Comparison of ENCODE assay signal across 12 cellular contexts in the genomic region with DNA sequence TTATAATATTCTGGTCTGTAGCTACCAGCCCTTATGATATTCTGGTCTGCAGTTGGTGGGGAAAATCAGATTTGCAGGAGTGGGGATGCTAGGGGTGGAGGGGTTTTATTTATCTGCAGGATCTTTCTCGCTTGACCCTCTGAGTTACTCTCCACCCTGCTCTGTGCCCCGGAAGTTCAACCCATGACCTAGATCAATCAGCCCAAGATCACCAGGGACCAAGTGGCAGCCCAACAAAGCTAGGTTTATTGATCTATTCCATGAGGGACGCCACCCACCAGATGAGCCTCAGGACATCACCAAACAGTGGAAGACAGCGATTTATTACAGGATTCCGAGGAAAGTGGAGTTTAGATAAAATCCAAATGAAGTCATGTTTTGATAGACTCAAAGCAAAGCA. TPM values are rescaled to one million over a fixed set of nuclear protein-coding genes. Genes with fewer than 3 reads are reported as not detected.
A peak's percentile ranks its signal among the peaks of the same experiment; 100 is the strongest.
DNase-seq lines count a peak whose midpoint lies in the region; ATAC-seq and TF ChIP-seq lines count a peak whose summit lies in the region.
"Had no signal": no experiment of that assay in that cellular context is flagged by ENCODE, and none has a peak within 500 bp of the region (broad histone marks: within the 10 kb centered on the region; RNA-seq: fewer than 3 reads in every experiment).

No MANE protein-coding gene starts in this region.

- H3K4me1 ChIP-seq in OCI-LY1 (ENCODE audit: insufficient read depth, low read length, severe bottlenecking) (peaks cover 16% of the 10 kb centered on the region), gastroesophageal sphincter (peaks cover 0 to 17% (median 4%) of the 10 kb centered on the region in 3 donors), sigmoid colon (peaks cover 0 to 9% (median 0%) of the 10 kb centered on the region in 4 donors), GM23338 (ENCODE audit: insufficient read depth) (no peaks in the 10 kb centered on the region; the same call in 1 of the 2 replicates)
- H3K4me1 ChIP-seq: A549 had no signal

- no peaks in the 10 kb centered on the region for H3K9me3 Mint-ChIP-seq in activated CD8-positive, alpha-beta T cell treated with anti-CD3 and anti-CD28 coated beads, Interleukin-2, amount 10 ng/mL, durations not matched to agents 7 days and 5 days (ENCODE audit: insufficient read depth)
- no peaks in the 10 kb centered on the region for H3K9me3 Mint-ChIP-seq in activated CD8-positive, alpha-beta T cell treated with anti-CD3 and anti-CD28 coated beads for 36 hours
- no peaks in the 10 kb centered on the region; the same call in 2 of the 3 replicates for H3K9me3 Mint-ChIP-seq in GM23338

- CTCF ChIA-PET in activated CD8-positive, alpha-beta T cell treated with anti-CD3 and anti-CD28 coated beads, Interleukin-2, amount 10 ng/mL, durations not matched to agents 7 days and 5 days (lab: Charles Lee): interaction anchor here (0.9 to 2.2 kb wide), 4 partner anchors 13 to 357 kb away, joined by 3 to 6 read pairs (median 4); no protein-coding TSS in a partner anchor
- CTCF ChIA-PET in activated CD8-positive, alpha-beta T cell treated with anti-CD3 and anti-CD28 coated beads for 36 hours (lab: Charles Lee): no interaction called here

- no peak for ATAC-seq in activated CD8-positive, alpha-beta T cell treated with anti-CD3 and anti-CD28 coated beads, Interleukin-2, amount 10 ng/mL, durations not matched to agents 7 days and 5 days
- ATAC-seq in activated CD8-positive, alpha-beta T cell treated with anti-CD3 and anti-CD28 coated beads for 36 hours: no peak
- no peak for ATAC-seq in gastroesophageal sphincter
- ATAC-seq in GM23338: no peak

- H3K79me2 ChIP-seq in OCI-LY1 (ENCODE audit: insufficient read depth, low read length) (no peaks in the 10 kb centered on the region), GM23338 (replicated peaks; ENCODE audit: insufficient read depth) (no peaks in the 10 kb centered on the region)

- TF ChIP-seq CTCF in activated CD8-positive, alpha-beta T cell treated with anti-CD3 and anti-CD28 coated beads for 36 hours (IDR thresholded peaks at IDR 0.05): no peak
- TF ChIP-seq CTCF in OCI-LY1 (IDR thresholded peaks at IDR 0.05; ENCODE audit: low read length): no peak
- no peak for TF ChIP-seq CTCF in gastroesophageal sphincter (IDR thresholded peaks at IDR 0.05)
- TF ChIP-seq CTCF in sigmoid colon (IDR thresholded peaks at IDR 0.05): no peak
- no peak for TF ChIP-seq CTCF in GM23338 (conservative IDR thresholded peaks at IDR 0.05; ENCODE audit: low read depth in 2 of 2)

- peaks cover 42% of the 10 kb centered on the region for H3K4me1 Mint-ChIP-seq in activated CD8-positive, alpha-beta T cell treated with anti-CD3 and anti-CD28 coated beads, Interleukin-2, amount 10 ng/mL, durations not matched to agents 7 days and 5 days (ENCODE audit: low read depth)
- peaks cover 39% of the 10 kb centered on the region for H3K4me1 Mint-ChIP-seq in activated CD8-positive, alpha-beta T cell treated with anti-CD3 and anti-CD28 coated beads for 36 hours (ENCODE audit: low read depth)
- peaks cover 3% of the 10 kb centered on the region; the same call in 1 of the 3 replicates for H3K4me1 Mint-ChIP-seq in GM23338

- no peak overlapping the region for H3K27ac ChIP-seq in OCI-LY1 (ENCODE audit: low read depth, low read length, poor library complexity, severe bottlenecking)
- peak overlapping the region in 3 of 4 donors; percentile 15 to 49 (median 47) for H3K27ac ChIP-seq in gastroesophageal sphincter
- H3K27ac ChIP-seq in sigmoid colon: peak overlapping the region in 3 of 4 donors; percentile 33 to 42 (median 37)
- H3K27ac ChIP-seq in GM23338 (ENCODE audit: low read depth): no peak overlapping the region
- H3K27ac ChIP-seq: vagina had no signal

- H3F3A ChIP-seq in OCI-LY1 (ENCODE audit: insufficient read depth, low read length) (no peaks in the 10 kb centered on the region), GM23338 (replicated peaks; ENCODE audit: low read depth) (no peaks in the 10 kb centered on the region)

- H3K27ac Mint-ChIP-seq in activated CD8-positive, alpha-beta T cell treated with anti-CD3 and anti-CD28 coated beads, Interleukin-2, amount 10 ng/mL, durations not matched to agents 7 days and 5 days: no peak overlapping the region
- H3K27ac Mint-ChIP-seq in activated CD8-positive, alpha-beta T cell treated with anti-CD3 and anti-CD28 coated beads for 36 hours: no peak overlapping the region
- no peak overlapping the region for H3K27ac Mint-ChIP-seq in GM23338

- H3K27me3 ChIP-seq in OCI-LY1 (ENCODE audit: insufficient read depth, low read length): no peaks in the 10 kb centered on the region
- H3K27me3 ChIP-seq in gastroesophageal sphincter: no peaks in the 10 kb centered on the region
- no peaks in the 10 kb centered on the region for H3K27me3 ChIP-seq in sigmoid colon
- H3K27me3 ChIP-seq in GM23338 (ENCODE audit: insufficient read depth): no peaks in the 10 kb centered on the region
- H3K27me3 ChIP-seq: heart right ventricle, vagina had no signal

- H3K9me3 ChIP-seq in OCI-LY1 (ENCODE audit: low read length): no peaks in the 10 kb centered on the region
- no peaks in the 10 kb centered on the region for H3K9me3 ChIP-seq in gastroesophageal sphincter
- no peaks in the 10 kb centered on the region for H3K9me3 ChIP-seq in sigmoid colon
- H3K9me3 ChIP-seq: A549, heart right ventricle, vagina had no signal

- 61% methylated on average over 4 of the region's 5 CpGs; no CpG with 5 or more reads in 1 of the 2 donors for WGBS in gastroesophageal sphincter (ENCODE audit: low coverage in 1 of 2), 2 donors
- 81 to 87% methylated on average over 5 of the region's 5 CpGs for WGBS in sigmoid colon, 2 donors

- TF ChIP-seq POLR2A in gastroesophageal sphincter (IDR thresholded peaks at IDR 0.05) (no peak), sigmoid colon (IDR thresholded peaks at IDR 0.05) (no peak)

- TF ChIP-seq EP300 in gastroesophageal sphincter (IDR thresholded peaks at IDR 0.05): no peak
- TF ChIP-seq EP300 in sigmoid colon (IDR thresholded peaks at IDR 0.05): no peak

- no peak overlapping the region for H3K9ac ChIP-seq in OCI-LY1 (ENCODE audit: low read length)

- intact Hi-C loops in activated CD8-positive, alpha-beta T cell treated with anti-CD3 and anti-CD28 coated beads for 36 hours (cut with micrococcal nuclease): no loop called here
- intact Hi-C loops in sigmoid colon (cut with DNase I): no loop called here

- 0 out of 2 replicates have a peak overlapping the region, but pooled peaks have one; percentile 80 for H2AFZ ChIP-seq in OCI-LY1 (ENCODE audit: low read length)
- no peak overlapping the region; the same call in 1 of the 2 replicates for H2AFZ ChIP-seq in GM23338

- peak overlapping the region; percentile 77 for H3K4me3 Mint-ChIP-seq in activated CD8-positive, alpha-beta T cell treated with anti-CD3 and anti-CD28 coated beads, Interleukin-2, amount 10 ng/mL, durations not matched to agents 7 days and 5 days
- H3K4me3 Mint-ChIP-seq in activated CD8-positive, alpha-beta T cell treated with anti-CD3 and anti-CD28 coated beads for 36 hours: no peak overlapping the region
- H3K4me3 Mint-ChIP-seq in GM23338: no peak overlapping the region

- no peaks in the 10 kb centered on the region for H3K9me2 ChIP-seq in OCI-LY1 (ENCODE audit: low read depth, low read length)
- no peaks in the 10 kb centered on the region for H3K9me2 ChIP-seq in GM23338 (ENCODE audit: insufficient read depth)

- no peaks in the 10 kb centered on the region for H3K27me3 Mint-ChIP-seq in activated CD8-positive, alpha-beta T cell treated with anti-CD3 and anti-CD28 coated beads, Interleukin-2, amount 10 ng/mL, durations not matched to agents 7 days and 5 days (ENCODE audit: low read depth)
- no peaks in the 10 kb centered on the region for H3K27me3 Mint-ChIP-seq in activated CD8-positive, alpha-beta T cell treated with anti-CD3 and anti-CD28 coated beads for 36 hours
- H3K27me3 Mint-ChIP-seq in GM23338 (ENCODE audit: insufficient read depth, low read depth, poor library complexity): peaks cover under 1% of the 10 kb centered on the region

- no peak overlapping the region for H3K4me2 ChIP-seq in OCI-LY1 (ENCODE audit: low read length)
- H3K4me2 ChIP-seq in GM23338: no peak overlapping the region
- H3K4me2 ChIP-seq: A549 had no signal

- no peak for DNase-seq in activated CD8-positive, alpha-beta T cell treated with anti-CD3 and anti-CD28 coated beads, Interleukin-2, amount 10 ng/mL, durations not matched to agents 7 days and 5 days
- DNase-seq in activated CD8-positive, alpha-beta T cell treated with anti-CD3 and anti-CD28 coated beads for 36 hours: no peak
- DNase-seq in sigmoid colon: no peak
- no peak for DNase-seq in NCI-H2171 treated with DMSO at 0.1 percent for 48 hours (lab: John Stamatoyannopoulos, UW)
- no peak for DNase-seq in ACHN
- DNase-seq in GM23338 (ENCODE audit: low spot score): no peak
- DNase-seq: NCI-H1436 treated with DMSO at 0.1 percent for 48 hours had no signal

- H3K36me3 ChIP-seq in OCI-LY1 (ENCODE audit: insufficient read depth, low read length) (no peaks in the 10 kb centered on the region), gastroesophageal sphincter (no peaks in the 10 kb centered on the region), sigmoid colon (no peaks in the 10 kb centered on the region), GM23338 (ENCODE audit: insufficient read depth) (no peaks in the 10 kb centered on the region)
- H3K36me3 ChIP-seq: heart right ventricle, vagina had no signal

- in situ Hi-C loops in ACHN (cut with HindIII; ENCODE audit: low pct_ligation_motif_present, low pct_unique_long_range_greater_than_20kb, low sequenced_read_pairs): no loop called here

- no peaks in the 10 kb centered on the region for H4K20me1 ChIP-seq in OCI-LY1 (ENCODE audit: insufficient read depth, low read length)
- H4K20me1 ChIP-seq in GM23338 (replicated peaks; ENCODE audit: insufficient read depth): no peaks in the 10 kb centered on the region

- POLR2A ChIA-PET in activated CD8-positive, alpha-beta T cell treated with anti-CD3 and anti-CD28 coated beads, Interleukin-2, amount 10 ng/mL, durations not matched to agents 7 days and 5 days (lab: Charles Lee): interaction anchor here (0.6 to 1.2 kb wide), 4 partner anchors 10 to 298 kb away, joined by 3 read pairs; no protein-coding TSS in a partner anchor
- POLR2A ChIA-PET in activated CD8-positive, alpha-beta T cell treated with anti-CD3 and anti-CD28 coated beads for 36 hours (lab: Charles Lee): interaction anchor here (0.6 to 1.3 kb wide), 6 partner anchors 9 to 174 kb away, joined by 3 to 5 read pairs (median 3); partner anchors contain the start of genes C12orf76 and TCHP

- H3K36me3 Mint-ChIP-seq in activated CD8-positive, alpha-beta T cell treated with anti-CD3 and anti-CD28 coated beads, Interleukin-2, amount 10 ng/mL, durations not matched to agents 7 days and 5 days (ENCODE audit: low read depth): peaks cover 15% of the 10 kb centered on the region
- peaks cover 5% of the 10 kb centered on the region for H3K36me3 Mint-ChIP-seq in activated CD8-positive, alpha-beta T cell treated with anti-CD3 and anti-CD28 coated beads for 36 hours (ENCODE audit: low read depth)
- H3K36me3 Mint-ChIP-seq in GM23338 (ENCODE audit: low read depth): no peaks in the 10 kb centered on the region

- H3K4me3 ChIP-seq in OCI-LY1 (ENCODE audit: low read depth, low read length, poor library complexity, severe bottlenecking) (no peak overlapping the region), gastroesophageal sphincter (peak overlapping the region in 1 of 2 donors; percentile 51), sigmoid colon (peak overlapping the region in 1 of 4 donors; percentile 46), GM23338 (no peak overlapping the region)
- H3K4me3 ChIP-seq: A549 had no signal

RNA-seq across cellular contexts. Expression of gene C12orf76, which starts 25.8 kb away (rescaled TPM):
- 10 to 100 TPM; 15.5 to 16.2 TPM for total RNA-seq in activated CD8-positive, alpha-beta T cell treated with anti-CD3 and anti-CD28 coated beads, Interleukin-2, amount 10 ng/mL, durations not matched to agents 7 days and 5 days
- total RNA-seq in activated CD8-positive, alpha-beta T cell treated with anti-CD3 and anti-CD28 coated beads for 36 hours: 10 to 100 TPM in 1 of 2 experiments, 1 to 10 TPM in 1; 9.7 to 11.0 TPM
- total RNA-seq in gastroesophageal sphincter: 10 to 100 TPM in 3 of 4 donors, 1 to 10 TPM in 1; 9.4 to 21.5 (median 11.4) TPM
- 10 to 100 TPM in 3 of 4 donors, 1 to 10 TPM in 1; 9.6 to 20.1 (median 17.0) TPM for total RNA-seq in sigmoid colon
- 10 to 100 TPM in 1 of 3 donors, 1 to 10 TPM in 2; 3.0 to 11.3 (median 8.4) TPM for polyA plus RNA-seq in sigmoid colon
- total RNA-seq in GM23338 (2014; rRNA removed; shearing (Covaris generic)): 14.5 and 21.7 TPM in 2 replicates
- polyA plus RNA-seq in GM23338 (2016; fragmentation: Nextera tagmentation; extraction: Ambion mirVana): 11.1 and 14.3 TPM in 2 replicates

RNA-seq across cellular contexts. Expression of gene IFT81, which starts 50.1 kb away (rescaled TPM):
- 1 to 10 TPM; 1.5 to 2.1 TPM for total RNA-seq in activated CD8-positive, alpha-beta T cell treated with anti-CD3 and anti-CD28 coated beads, Interleukin-2, amount 10 ng/mL, durations not matched to agents 7 days and 5 days
- 1 to 10 TPM; 1.8 to 2.8 TPM for total RNA-seq in activated CD8-positive, alpha-beta T cell treated with anti-CD3 and anti-CD28 coated beads for 36 hours
- total RNA-seq in gastroesophageal sphincter (10 to 100 TPM; 16.0 to 40.0 (median 20.7) TPM), sigmoid colon (10 to 100 TPM; 20.4 to 42.7 (median 37.0) TPM)
- polyA plus RNA-seq in sigmoid colon (1 to 10 TPM; 1.8 to 4.1 (median 3.0) TPM), GM23338 (2016; fragmentation: Nextera tagmentation; extraction: Ambion mirVana) (12.8 and 22.3 TPM in 2 replicates)
- total RNA-seq in GM23338 (2014; rRNA removed; shearing (Covaris generic)): 7.7 and 17.5 TPM in 2 replicates

Comparison
In these comparisons a context has a peak if more than half of its experiments do, and no peak if none do; other contexts are left out.
1. H3K27ac ChIP-seq: peak in gastroesophageal sphincter (3 of 4) and sigmoid colon (3 of 4); none in OCI-LY1 (single experiment) and GM23338 (single experiment).